ENCODE assay signal across 1 cellular context in genomic region chr1:70685300-70686286, GRCh38.
TF ChIP-seq lines count a peak whose summit lies in the region.

No MANE protein-coding gene starts in this region.

TF ChIP-seq in K562, 482 proteins besides CTCF, POLR2A, EP300 and RAD21 (continued from another document and continues in another):
- TF ChIP-seq, protein P1, sequence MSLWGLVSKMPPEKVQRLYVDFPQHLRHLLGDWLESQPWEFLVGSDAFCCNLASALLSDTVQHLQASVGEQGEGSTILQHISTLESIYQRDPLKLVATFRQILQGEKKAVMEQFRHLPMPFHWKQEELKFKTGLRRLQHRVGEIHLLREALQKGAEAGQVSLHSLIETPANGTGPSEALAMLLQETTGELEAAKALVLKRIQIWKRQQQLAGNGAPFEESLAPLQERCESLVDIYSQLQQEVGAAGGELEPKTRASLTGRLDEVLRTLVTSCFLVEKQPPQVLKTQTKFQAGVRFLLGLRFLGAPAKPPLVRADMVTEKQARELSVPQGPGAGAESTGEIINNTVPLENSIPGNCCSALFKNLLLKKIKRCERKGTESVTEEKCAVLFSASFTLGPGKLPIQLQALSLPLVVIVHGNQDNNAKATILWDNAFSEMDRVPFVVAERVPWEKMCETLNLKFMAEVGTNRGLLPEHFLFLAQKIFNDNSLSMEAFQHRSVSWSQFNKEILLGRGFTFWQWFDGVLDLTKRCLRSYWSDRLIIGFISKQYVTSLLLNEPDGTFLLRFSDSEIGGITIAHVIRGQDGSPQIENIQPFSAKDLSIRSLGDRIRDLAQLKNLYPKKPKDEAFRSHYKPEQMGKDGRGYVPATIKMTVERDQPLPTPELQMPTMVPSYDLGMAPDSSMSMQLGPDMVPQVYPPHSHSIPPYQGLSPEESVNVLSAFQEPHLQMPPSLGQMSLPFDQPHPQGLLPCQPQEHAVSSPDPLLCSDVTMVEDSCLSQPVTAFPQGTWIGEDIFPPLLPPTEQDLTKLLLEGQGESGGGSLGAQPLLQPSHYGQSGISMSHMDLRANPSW (CRISPR knock-in tag; IDR thresholded peaks at IDR 0.05): no peak
- TF ChIP-seq RBM22 (IDR thresholded peaks at IDR 0.05; ENCODE audit: low read depth, low read length, poor library complexity, severe bottlenecking): no peak
- TF ChIP-seq HDGF (IDR thresholded peaks at IDR 0.05): no peak
- TF ChIP-seq RNF2 (IDR thresholded peaks at IDR 0.05): no peak
- no peak for TF ChIP-seq XRCC3 (IDR thresholded peaks at IDR 0.05)
- no peak for TF ChIP-seq USF1 (CRISPR knock-in tag; IDR thresholded peaks at IDR 0.05)
- no peak for TF ChIP-seq ZNF518B (CRISPR knock-in tag; IDR thresholded peaks at IDR 0.05)
- no peak for TF ChIP-seq RHOXF2B (CRISPR knock-in tag; conservative IDR thresholded peaks at IDR 0.05)
- TF ChIP-seq NR2C2 (CRISPR knock-in tag; IDR thresholded peaks at IDR 0.05): no peak
- no peak; the same call in 1 of the 2 replicates for TF ChIP-seq NR2C2 (tag; IDR thresholded peaks at IDR 0.05)
- no peak for TF ChIP-seq ZNF12 (CRISPR knock-in tag; IDR thresholded peaks at IDR 0.05)
- no peak for TF ChIP-seq ZNF655 (CRISPR knock-in tag; IDR thresholded peaks at IDR 0.05)
- TF ChIP-seq ZBTB17 (CRISPR knock-in tag; IDR thresholded peaks at IDR 0.05): no peak
- TF ChIP-seq DNMT1 (IDR thresholded peaks at IDR 0.05): no peak
- no peak for TF ChIP-seq ZNF3 (CRISPR knock-in tag; IDR thresholded peaks at IDR 0.05)
- TF ChIP-seq KAT2B (IDR thresholded peaks at IDR 0.05; ENCODE audit: low read depth, low read length): no peak
- no peak for TF ChIP-seq RBBP5 (IDR thresholded peaks at IDR 0.05; ENCODE audit: borderline replicate concordance, insufficient read depth, low read length, poor library complexity, severe bottlenecking)
- no peak for TF ChIP-seq HDAC1 (IDR thresholded peaks at IDR 0.05)
- peak; percentile 25; the same call in 1 of the 2 replicates for TF ChIP-seq ZNF316 (IDR thresholded peaks at IDR 0.05)
- TF ChIP-seq TOE1 (IDR thresholded peaks at IDR 0.05; ENCODE audit: borderline replicate concordance): 0 out of 2 replicates have a peak, but pooled peaks have one; percentile 27
- no peak for TF ChIP-seq TOE1 (CRISPR knock-in tag; IDR thresholded peaks at IDR 0.05; ENCODE audit: borderline replicate concordance, low read depth)
- TF ChIP-seq TAF9B (IDR thresholded peaks at IDR 0.05; ENCODE audit: partially characterized antibody): peak; percentile 14
- no peak for TF ChIP-seq ZEB2 (IDR thresholded peaks at IDR 0.05)
- no peak for TF ChIP-seq BRD4 (IDR thresholded peaks at IDR 0.05)
- no peak for TF ChIP-seq ZNF551 (CRISPR knock-in tag; IDR thresholded peaks at IDR 0.05)
- no peak for TF ChIP-seq SIN3B (IDR thresholded peaks at IDR 0.05; ENCODE audit: low read depth)
- TF ChIP-seq BCL6 (CRISPR knock-in tag; IDR thresholded peaks at IDR 0.05): no peak
- TF ChIP-seq ZZZ3 (IDR thresholded peaks at IDR 0.05): no peak
- peak; percentile 95 for TF ChIP-seq NFIC (IDR thresholded peaks at IDR 0.05)
- TF ChIP-seq ZNF592 (IDR thresholded peaks at IDR 0.05): peak; percentile 60; the same call in 1 of the 2 replicates
- no peak for TF ChIP-seq ZNF175 (CRISPR knock-in tag; IDR thresholded peaks at IDR 0.05; ENCODE audit: low read depth)
- TF ChIP-seq, protein P2, sequence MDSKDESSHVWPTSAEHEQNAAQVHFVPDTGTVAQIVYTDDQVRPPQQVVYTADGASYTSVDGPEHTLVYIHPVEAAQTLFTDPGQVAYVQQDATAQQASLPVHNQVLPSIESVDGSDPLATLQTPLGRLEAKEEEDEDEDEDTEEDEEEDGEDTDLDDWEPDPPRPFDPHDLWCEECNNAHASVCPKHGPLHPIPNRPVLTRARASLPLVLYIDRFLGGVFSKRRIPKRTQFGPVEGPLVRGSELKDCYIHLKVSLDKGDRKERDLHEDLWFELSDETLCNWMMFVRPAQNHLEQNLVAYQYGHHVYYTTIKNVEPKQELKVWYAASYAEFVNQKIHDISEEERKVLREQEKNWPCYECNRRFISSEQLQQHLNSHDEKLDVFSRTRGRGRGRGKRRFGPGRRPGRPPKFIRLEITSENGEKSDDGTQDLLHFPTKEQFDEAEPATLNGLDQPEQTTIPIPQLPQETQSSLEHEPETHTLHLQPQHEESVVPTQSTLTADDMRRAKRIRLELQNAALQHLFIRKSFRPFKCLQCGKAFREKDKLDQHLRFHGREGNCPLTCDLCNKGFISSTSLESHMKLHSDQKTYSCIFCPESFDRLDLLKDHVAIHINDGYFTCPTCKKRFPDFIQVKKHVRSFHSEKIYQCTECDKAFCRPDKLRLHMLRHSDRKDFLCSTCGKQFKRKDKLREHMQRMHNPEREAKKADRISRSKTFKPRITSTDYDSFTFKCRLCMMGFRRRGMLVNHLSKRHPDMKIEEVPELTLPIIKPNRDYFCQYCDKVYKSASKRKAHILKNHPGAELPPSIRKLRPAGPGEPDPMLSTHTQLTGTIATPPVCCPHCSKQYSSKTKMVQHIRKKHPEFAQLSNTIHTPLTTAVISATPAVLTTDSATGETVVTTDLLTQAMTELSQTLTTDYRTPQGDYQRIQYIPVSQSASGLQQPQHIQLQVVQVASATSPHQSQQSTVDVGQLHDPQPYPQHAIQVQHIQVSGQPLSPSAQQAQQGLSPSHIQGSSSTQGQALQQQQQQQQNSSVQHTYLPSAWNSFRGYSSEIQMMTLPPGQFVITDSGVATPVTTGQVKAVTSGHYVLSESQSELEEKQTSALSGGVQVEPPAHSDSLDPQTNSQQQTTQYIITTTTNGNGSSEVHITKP (IDR thresholded peaks at IDR 0.05; ENCODE audit: partially characterized antibody): no peak
- TF ChIP-seq KDM5B (IDR thresholded peaks at IDR 0.05; ENCODE audit: insufficient replicate concordance, low read depth, low read length): no peak
- TF ChIP-seq SLC30A9 (CRISPR knock-in tag; IDR thresholded peaks at IDR 0.05): no peak
- TF ChIP-seq MCM5 (IDR thresholded peaks at IDR 0.05; ENCODE audit: low read depth): no peak
- no peak for TF ChIP-seq POLR2AphosphoS2 (IDR thresholded peaks at IDR 0.05; ENCODE audit: low read length)
- no peak for TF ChIP-seq HCFC1 (IDR thresholded peaks at IDR 0.05; ENCODE audit: low read depth, low read length)
